In the genomic region with DNA sequence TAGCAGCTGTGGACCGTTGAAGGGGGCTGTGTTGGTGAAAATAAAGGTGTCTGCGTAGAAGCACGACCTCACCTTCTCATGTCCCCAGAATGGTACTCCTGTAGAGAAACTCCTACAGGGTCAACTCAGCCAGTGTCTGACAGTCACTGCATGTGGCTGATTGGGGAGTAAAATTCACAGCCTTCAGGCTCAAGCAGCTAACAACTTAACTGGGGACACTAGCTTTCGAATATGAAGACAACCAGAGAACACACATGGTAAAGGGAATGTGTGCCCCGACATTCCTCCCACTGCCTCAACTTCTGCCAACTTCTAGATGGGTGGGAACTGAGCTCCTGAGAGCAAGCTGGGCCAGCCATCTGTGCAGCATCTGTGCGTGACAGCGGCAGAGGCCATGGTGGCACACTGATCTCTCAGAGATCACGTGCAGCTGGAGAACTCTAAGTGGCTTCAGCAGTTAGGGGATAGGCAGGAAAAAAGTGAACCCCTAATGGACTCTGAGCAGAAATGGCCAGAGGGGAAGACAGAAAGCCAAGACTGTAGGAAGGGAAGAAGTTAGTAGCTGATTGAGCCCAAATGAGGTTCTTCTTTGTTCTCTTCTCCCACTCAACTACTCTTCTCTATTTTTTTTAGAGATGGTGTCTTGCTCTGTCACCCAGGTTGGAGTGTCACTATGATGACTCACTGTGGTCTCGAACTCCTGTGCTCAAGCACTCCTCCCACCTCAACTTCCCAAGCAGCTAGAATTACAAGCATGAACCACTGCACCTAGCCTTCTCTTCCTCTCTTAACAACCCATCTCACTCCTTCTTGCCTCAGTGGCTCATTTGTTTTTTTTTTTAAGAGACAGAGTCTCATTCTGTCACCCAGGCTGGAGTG, we compare ENCODE assay signal across 17 cellular contexts.
DNase-seq lines count a peak whose midpoint lies in the region; ATAC-seq and TF ChIP-seq lines count a peak whose summit lies in the region.
"Had no signal": no experiment of that assay in that cellular context is flagged by ENCODE, and none has a peak within 500 bp of the region (broad histone marks: within the 10 kb centered on the region; RNA-seq: fewer than 3 reads in every experiment).

No MANE protein-coding gene starts in this region.

- no peak overlapping the region for H3K4me3 Mint-ChIP-seq in activated CD4-positive, alpha-beta memory T cell treated with anti-CD3 and anti-CD28 coated beads for 36 hours
- no peak overlapping the region for H3K4me3 Mint-ChIP-seq in activated CD4-positive, alpha-beta memory T cell treated with anti-CD3 and anti-CD28 coated beads, Interleukin-2, amount 10 ng/mL, durations not matched to agents 7 days and 5 days
- H3K4me3 Mint-ChIP-seq: activated naive CD4-positive, alpha-beta T cell treated with anti-CD3 and anti-CD28 coated beads, Interleukin-2, amount 50 U/mL, for 24 hours; endodermal cell had no signal

- H3K27ac Mint-ChIP-seq in activated CD4-positive, alpha-beta memory T cell treated with anti-CD3 and anti-CD28 coated beads for 36 hours: no peak overlapping the region
- H3K27ac Mint-ChIP-seq in activated CD4-positive, alpha-beta memory T cell treated with anti-CD3 and anti-CD28 coated beads, Interleukin-2, amount 10 ng/mL, durations not matched to agents 7 days and 5 days: no peak overlapping the region
- H3K27ac Mint-ChIP-seq: endodermal cell had no signal

- H3K4me3 ChIP-seq in DND-41 (ENCODE audit: low read depth in 1 of 2, low read length in 2 of 2) (no peak overlapping the region), PC-3 (ENCODE audit: low read length) (no peak overlapping the region)
- H3K4me3 ChIP-seq: lower lobe of right lung, sigmoid colon had no signal

- H3K9me3 Mint-ChIP-seq in activated CD4-positive, alpha-beta memory T cell treated with anti-CD3 and anti-CD28 coated beads for 36 hours: no peaks in the 10 kb centered on the region
- no peaks in the 10 kb centered on the region for H3K9me3 Mint-ChIP-seq in activated CD4-positive, alpha-beta memory T cell treated with anti-CD3 and anti-CD28 coated beads, Interleukin-2, amount 10 ng/mL, durations not matched to agents 7 days and 5 days
- H3K9me3 Mint-ChIP-seq: activated naive CD4-positive, alpha-beta T cell treated with anti-CD3 and anti-CD28 coated beads, Interleukin-2, amount 50 U/mL, for 24 hours; endodermal cell had no signal

- H3K9ac ChIP-seq in DND-41 (ENCODE audit: low read depth, low read length) (no peak overlapping the region), PC-3 (ENCODE audit: low read length) (no peak overlapping the region)
- H3K9ac ChIP-seq: KMS-11 had no signal

- BruUV-seq in PC-3 (replicated peaks; lab: Mats Ljungman, UMichigan): no TSS peak

- H3K36me3 ChIP-seq in DND-41 (ENCODE audit: insufficient read depth, low read length) (no peaks in the 10 kb centered on the region), PC-3 (ENCODE audit: low read depth, low read length) (no peaks in the 10 kb centered on the region)
- H3K36me3 ChIP-seq: lower lobe of right lung, sigmoid colon had no signal

- intact Hi-C loops in activated CD4-positive, alpha-beta memory T cell treated with anti-CD3 and anti-CD28 coated beads for 36 hours (cut with micrococcal nuclease): loop anchor here (2.0 to 5.0 kb wide), 3 partner anchors 209 to 568 kb away; a partner anchor contains a TSS
- intact Hi-C loops in PC-3 (cut with micrococcal nuclease): no loop called here

- no peak for ATAC-seq in DND-41 (ENCODE audit: insufficient read depth, low read depth)
- ATAC-seq in PC-3: no peak
- ATAC-seq in HG03571 (IDR thresholded peaks at IDR 0.05; ENCODE audit: unreplicated experiment): no peak
- ATAC-seq: lower lobe of right lung, Right ventricle myocardium inferior had no signal

- H3F3A ChIP-seq in PC-3 (ENCODE audit: low read length, unreplicated experiment): no peaks in the 10 kb centered on the region

- DNase-seq in activated CD4-positive, alpha-beta memory T cell treated with anti-CD3 and anti-CD28 coated beads for 36 hours: peak; percentile 13
- DNase-seq in activated CD4-positive, alpha-beta memory T cell treated with anti-CD3 and anti-CD28 coated beads, Interleukin-2, amount 10 ng/mL, durations not matched to agents 7 days and 5 days: no peak
- DNase-seq in DND-41: no peak
- DNase-seq in PC-3: peak; percentile 17
- DNase-seq in myocyte (ENCODE audit: low read depth): peak; percentile 40
- no peak for DNase-seq in germinal center (ENCODE audit: low spot score)
- DNase-seq in midbrain (lab: John Stamatoyannopoulos, UW): no peak
- DNase-seq: activated CD8-positive, alpha-beta memory T cell treated with anti-CD3 and anti-CD28 coated beads for 24 hours; endodermal cell; lower lobe of right lung; NCI-H2029 treated with DMSO at 0.1 percent for 48 hours; NCI-H774; sigmoid colon had no signal

- peaks cover 25% of the 10 kb centered on the region for H3K4me1 Mint-ChIP-seq in activated CD4-positive, alpha-beta memory T cell treated with anti-CD3 and anti-CD28 coated beads for 36 hours (ENCODE audit: low read depth)
- peaks cover 18% of the 10 kb centered on the region for H3K4me1 Mint-ChIP-seq in activated CD4-positive, alpha-beta memory T cell treated with anti-CD3 and anti-CD28 coated beads, Interleukin-2, amount 10 ng/mL, durations not matched to agents 7 days and 5 days

- H2AFZ ChIP-seq in DND-41 (ENCODE audit: low read depth, low read length) (0 out of 2 replicates have a peak overlapping the region, but pooled peaks have one; percentile 8), PC-3 (ENCODE audit: low read length) (no peak overlapping the region)

- H3K27me3 Mint-ChIP-seq in activated CD4-positive, alpha-beta memory T cell treated with anti-CD3 and anti-CD28 coated beads for 36 hours: no peaks in the 10 kb centered on the region
- peaks cover 8% of the 10 kb centered on the region for H3K27me3 Mint-ChIP-seq in activated CD4-positive, alpha-beta memory T cell treated with anti-CD3 and anti-CD28 coated beads, Interleukin-2, amount 10 ng/mL, durations not matched to agents 7 days and 5 days
- H3K27me3 Mint-ChIP-seq: activated naive CD4-positive, alpha-beta T cell treated with anti-CD3 and anti-CD28 coated beads, Interleukin-2, amount 50 U/mL, for 24 hours had no signal

- no peaks in the 10 kb centered on the region for H3K9me3 ChIP-seq in DND-41 (ENCODE audit: insufficient read depth, low read length, severe bottlenecking)
- no peaks in the 10 kb centered on the region for H3K9me3 ChIP-seq in PC-3 (ENCODE audit: low read length)
- H3K9me3 ChIP-seq: lower lobe of right lung, sigmoid colon had no signal

- no peaks in the 10 kb centered on the region for H3K79me2 ChIP-seq in DND-41 (ENCODE audit: insufficient read depth, low read length)
- no peaks in the 10 kb centered on the region for H3K79me2 ChIP-seq in PC-3 (ENCODE audit: low read length)

- H3K4me2 ChIP-seq in DND-41 (ENCODE audit: insufficient read depth, low read length): no peak overlapping the region
- no peak overlapping the region for H3K4me2 ChIP-seq in PC-3 (ENCODE audit: low read length)
- H3K4me2 ChIP-seq: KMS-11 had no signal

- CTCF ChIA-PET in activated CD4-positive, alpha-beta memory T cell treated with anti-CD3 and anti-CD28 coated beads for 36 hours (lab: Charles Lee): interaction anchor here (0.7 kb wide), 1 partner anchor 25 kb away, joined by 4 read pairs; no protein-coding TSS in a partner anchor
- CTCF ChIA-PET in activated CD4-positive, alpha-beta memory T cell treated with anti-CD3 and anti-CD28 coated beads, Interleukin-2, amount 10 ng/mL, durations not matched to agents 7 days and 5 days (lab: Charles Lee): no interaction called here
- CTCF ChIA-PET in PC-3 (lab: Charles Lee): interaction anchor here (0.6 kb wide), 1 partner anchor 929 kb away, joined by 3 read pairs; no protein-coding TSS in a partner anchor

- peaks cover 14% of the 10 kb centered on the region for H3K4me1 ChIP-seq in DND-41 (ENCODE audit: insufficient read depth, low read length)
- peaks cover 6% of the 10 kb centered on the region; the same call in 1 of the 2 replicates for H3K4me1 ChIP-seq in PC-3 (ENCODE audit: insufficient read depth, low read length)

- POLR2A ChIA-PET in activated CD4-positive, alpha-beta memory T cell treated with anti-CD3 and anti-CD28 coated beads for 36 hours (lab: Charles Lee): no interaction called here
- POLR2A ChIA-PET in activated CD4-positive, alpha-beta memory T cell treated with anti-CD3 and anti-CD28 coated beads, Interleukin-2, amount 10 ng/mL, durations not matched to agents 7 days and 5 days (lab: Charles Lee): no interaction called here
- POLR2A ChIA-PET in PC-3 (lab: Charles Lee; ENCODE audit: unreplicated experiment): no interaction called here

- no peaks in the 10 kb centered on the region for H3K9me2 ChIP-seq in PC-3 (replicated peaks; ENCODE audit: low read length)

- H3K27ac ChIP-seq in DND-41 (ENCODE audit: low read length): no peak overlapping the region
- H3K27ac ChIP-seq in PC-3 (ENCODE audit: low read length): no peak overlapping the region
- H3K27ac ChIP-seq: KMS-11, lower lobe of right lung had no signal

- no peak for TF ChIP-seq CTCF in DND-41 (IDR thresholded peaks at IDR 0.05; ENCODE audit: borderline replicate concordance, extremely low read depth, low read length, poor library complexity, severe bottlenecking)
- TF ChIP-seq CTCF in PC-3 (conservative IDR thresholded peaks at IDR 0.05; ENCODE audit: low read depth, low read length): no peak

- H3K27me3 ChIP-seq in DND-41 (ENCODE audit: insufficient read depth, low read length, poor library complexity) (no peaks in the 10 kb centered on the region), PC-3 (ENCODE audit: low read length) (no peaks in the 10 kb centered on the region)
- H3K27me3 ChIP-seq: sigmoid colon had no signal

- H4K20me1 ChIP-seq in DND-41 (ENCODE audit: insufficient read depth, low read length): no peaks in the 10 kb centered on the region
- no peaks in the 10 kb centered on the region for H4K20me1 ChIP-seq in PC-3 (ENCODE audit: low read length)

- H3K36me3 Mint-ChIP-seq in activated CD4-positive, alpha-beta memory T cell treated with anti-CD3 and anti-CD28 coated beads for 36 hours: no peaks in the 10 kb centered on the region
- H3K36me3 Mint-ChIP-seq in activated CD4-positive, alpha-beta memory T cell treated with anti-CD3 and anti-CD28 coated beads, Interleukin-2, amount 10 ng/mL, durations not matched to agents 7 days and 5 days (ENCODE audit: low read depth): no peaks in the 10 kb centered on the region
- H3K36me3 Mint-ChIP-seq: activated naive CD4-positive, alpha-beta T cell treated with anti-CD3 and anti-CD28 coated beads, Interleukin-2, amount 50 U/mL, for 24 hours had no signal

Comparison
In these comparisons a context has a peak if more than half of its experiments do, and no peak if none do; other contexts are left out.
1. DNase-seq: peak in activated CD4-positive, alpha-beta memory T cell treated with anti-CD3 and anti-CD28 coated beads for 36 hours (single experiment), PC-3 (single experiment) and myocyte (single experiment); none in activated CD4-positive, alpha-beta memory T cell treated with anti-CD3 and anti-CD28 coated beads, Interleukin-2, amount 10 ng/mL, durations not matched to agents 7 days and 5 days (single experiment), DND-41 (single experiment), germinal center (single experiment) and midbrain (single experiment).